Comparison of ENCODE assay signal across 15 cellular contexts in the genomic region with DNA sequence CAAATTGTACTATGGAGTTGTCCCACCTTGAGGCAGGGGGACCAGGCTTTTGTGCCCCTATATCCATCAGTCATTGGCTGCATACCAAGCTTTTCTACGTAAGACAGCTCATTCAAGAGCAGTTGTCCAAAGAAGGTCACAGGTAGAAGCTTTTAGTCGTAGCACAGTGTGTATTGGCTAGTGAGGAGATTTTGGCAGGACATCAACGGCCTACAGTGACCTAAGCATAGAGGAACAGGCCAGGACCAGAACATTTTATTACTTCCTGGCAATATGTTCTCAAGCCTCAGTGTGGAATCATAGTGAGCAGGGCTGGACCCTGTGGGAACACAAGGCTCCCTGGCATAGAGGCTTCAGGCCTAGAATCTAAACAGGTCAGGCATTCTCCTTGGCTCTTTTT.
DNase-seq lines count a peak whose midpoint lies in the region; ATAC-seq and TF ChIP-seq lines count a peak whose summit lies in the region.
"Had no signal": no experiment of that assay in that cellular context is flagged by ENCODE, and none has a peak within 500 bp of the region (broad histone marks: within the 10 kb centered on the region; RNA-seq: fewer than 3 reads in every experiment).

No MANE protein-coding gene starts in this region.

- H3K27me3 ChIP-seq in breast epithelium = no peaks in the 10 kb centered on the region
- H3K27me3 ChIP-seq in stomach smooth muscle (ENCODE audit: control insufficient read depth in 1 of 2, insufficient read depth in 2 of 2, low read length in 2 of 2) = no peaks in the 10 kb centered on the region

- ATAC-seq in left ventricle myocardium superior (peak; percentile 91), GM18907 (IDR thresholded peaks at IDR 0.05; ENCODE audit: unreplicated experiment) (no peak)
- no peak for ATAC-seq in stimulated activated naive B cell treated with anti-CD40 and anti-IgM and Interleukin-4, amounts not matched to agents 10 μg/mL and 1 μg/mL and 100 μg/mL, for 72 hours (replicated peaks)
- ATAC-seq: Panc1, T-helper 17 cell had no signal

- peak overlapping the region in 1 of 2 donors; percentile 1 for H3K9ac ChIP-seq in stomach smooth muscle (ENCODE audit: low read length in 2 of 2)

- H3K36me3 Mint-ChIP-seq in stimulated activated naive B cell treated with anti-CD40 and anti-IgM and Interleukin-4, amounts not matched to agents 10 μg/mL and 1 μg/mL and 100 μg/mL, for 72 hours = no peaks in the 10 kb centered on the region
- no peaks in the 10 kb centered on the region for H3K36me3 Mint-ChIP-seq in immature natural killer cell
- H3K36me3 Mint-ChIP-seq: CD4-positive, CD25-positive, alpha-beta regulatory T cell had no signal

- no peaks in the 10 kb centered on the region for H3K36me3 ChIP-seq in breast epithelium
- no peaks in the 10 kb centered on the region for H3K36me3 ChIP-seq in stomach smooth muscle (ENCODE audit: control insufficient read depth in 2 of 2, insufficient read depth in 2 of 2, low read length in 2 of 2)

- H3K27ac Mint-ChIP-seq in stimulated activated naive B cell treated with anti-CD40 and anti-IgM and Interleukin-4, amounts not matched to agents 10 μg/mL and 1 μg/mL and 100 μg/mL, for 72 hours = no peak overlapping the region
- no peak overlapping the region for H3K27ac Mint-ChIP-seq in immature natural killer cell
- H3K27ac Mint-ChIP-seq: activated naive CD4-positive, alpha-beta T cell treated with anti-CD3 and anti-CD28 coated beads for 36 hours; CD4-positive, CD25-positive, alpha-beta regulatory T cell; T-helper 17 cell had no signal

- H3K27ac ChIP-seq in breast epithelium = peak overlapping the region; percentile 60 to 79
- peak overlapping the region; percentile 86 for H3K27ac ChIP-seq in stomach smooth muscle (ENCODE audit: low read length)

- intact Hi-C loops in breast epithelium (cut with DNase I; ENCODE audit: low total_unique reads) = no loop called here
- intact Hi-C loops in left ventricle myocardium superior (cut with micrococcal nuclease) = no loop called here

- H3K27me3 Mint-ChIP-seq in stimulated activated naive B cell treated with anti-CD40 and anti-IgM and Interleukin-4, amounts not matched to agents 10 μg/mL and 1 μg/mL and 100 μg/mL, for 72 hours = peaks cover 0 to 4% of the 10 kb centered on the region in 2 donors
- H3K27me3 Mint-ChIP-seq in immature natural killer cell (ENCODE audit: low read depth in 3 of 3) = no peaks in the 10 kb centered on the region
- H3K27me3 Mint-ChIP-seq: CD4-positive, CD25-positive, alpha-beta regulatory T cell; T-helper 17 cell had no signal

- H3K4me3 ChIP-seq in breast epithelium (no peak overlapping the region), stomach smooth muscle (ENCODE audit: low read length in 2 of 2) (peak overlapping the region in 1 of 2 donors; percentile 8)

- H3K4me1 ChIP-seq in breast epithelium (no peaks in the 10 kb centered on the region), stomach smooth muscle (ENCODE audit: control insufficient read depth, insufficient read depth, low read length) (peaks cover 18% of the 10 kb centered on the region)

- TF ChIP-seq CTCF in breast epithelium (IDR thresholded peaks at IDR 0.05) = no peak

- H3K4me1 Mint-ChIP-seq in stimulated activated naive B cell treated with anti-CD40 and anti-IgM and Interleukin-4, amounts not matched to agents 10 μg/mL and 1 μg/mL and 100 μg/mL, for 72 hours = no peaks in the 10 kb centered on the region
- H3K4me1 Mint-ChIP-seq in immature natural killer cell = no peaks in the 10 kb centered on the region
- H3K4me1 Mint-ChIP-seq: CD4-positive, CD25-positive, alpha-beta regulatory T cell had no signal

- no peaks in the 10 kb centered on the region for H3K9me3 ChIP-seq in breast epithelium
- H3K9me3 ChIP-seq in stomach smooth muscle (ENCODE audit: control insufficient read depth in 2 of 2, low read length in 2 of 2) = peaks cover 0 to 2% of the 10 kb centered on the region in 2 donors

- H3K4me3 Mint-ChIP-seq in stimulated activated naive B cell treated with anti-CD40 and anti-IgM and Interleukin-4, amounts not matched to agents 10 μg/mL and 1 μg/mL and 100 μg/mL, for 72 hours = no peak overlapping the region
- H3K4me3 Mint-ChIP-seq in immature natural killer cell = no peak overlapping the region
- H3K4me3 Mint-ChIP-seq: activated naive CD4-positive, alpha-beta T cell treated with anti-CD3 and anti-CD28 coated beads for 36 hours; CD4-positive, CD25-positive, alpha-beta regulatory T cell; T-helper 17 cell had no signal

- no peak for TF ChIP-seq POLR2A in breast epithelium (IDR thresholded peaks at IDR 0.05)

- DNase-seq in GM04504 (ENCODE audit: low read depth) = peak; percentile 63
- peak in 1 of 2 donors; percentile 64 for DNase-seq in breast epithelium (ENCODE audit: low spot score in 2 of 2)
- DNase-seq in left ventricle myocardium superior = peak; percentile 51
- no peak for DNase-seq in DMS 273 (lab: John Stamatoyannopoulos, UW; ENCODE audit: unreplicated experiment)
- DNase-seq in stimulated activated naive B cell treated with anti-CD40 and anti-IgM and Interleukin-4, amounts not matched to agents 10 μg/mL and 1 μg/mL and 100 μg/mL, for 72 hours = no peak
- no peak for DNase-seq in immature natural killer cell
- DNase-seq: activated naive CD4-positive, alpha-beta T cell treated with anti-CD3 and anti-CD28 coated beads for 36 hours; CD4-positive, CD25-positive, alpha-beta regulatory T cell; cortex of kidney; mesendoderm; NCI-H2227 treated with DMSO at 0.1 percent for 48 hours; T-helper 17 cell had no signal

- peaks cover 0 to 3% of the 10 kb centered on the region in 2 donors for H3K9me3 Mint-ChIP-seq in stimulated activated naive B cell treated with anti-CD40 and anti-IgM and Interleukin-4, amounts not matched to agents 10 μg/mL and 1 μg/mL and 100 μg/mL, for 72 hours
- H3K9me3 Mint-ChIP-seq in immature natural killer cell = no peaks in the 10 kb centered on the region

Comparison
In these comparisons a context has a peak if more than half of its experiments do, and no peak if none do; other contexts are left out.
1. DNase-seq: peak in GM04504 (single experiment) and left ventricle myocardium superior (single experiment); none in DMS 273 (single experiment), stimulated activated naive B cell treated with anti-CD40 and anti-IgM and Interleukin-4, amounts not matched to agents 10 μg/mL and 1 μg/mL and 100 μg/mL, for 72 hours (single experiment) and immature natural killer cell (0 of 3).